18 cellular contexts compared by ENCODE assay signal in genomic region chr6:168417158-168417557, GRCh38. TPM values are rescaled to one million over a fixed set of nuclear protein-coding genes. Genes with fewer than 3 reads are reported as not detected.
DNase-seq lines count a peak whose midpoint lies in the region; ATAC-seq and TF ChIP-seq lines count a peak whose summit lies in the region.
"Had no signal": no experiment of that assay in that cellular context is flagged by ENCODE, and none has a peak within 500 bp of the region (broad histone marks: within the 10 kb centered on the region; RNA-seq: fewer than 3 reads in every experiment).

No MANE protein-coding gene starts in this region.

- TF ChIP-seq CTCF in nephron (IDR thresholded peaks at IDR 0.05; ENCODE audit: unreplicated experiment in 3 of 3): no peak

- DNase-seq in DMS79 (lab: John Stamatoyannopoulos, UW) (peak; percentile 37), NCI-H2029 (lab: John Stamatoyannopoulos, UW) (peak; percentile 90), ecto neural progenitor cell (ENCODE audit: low spot score) (peak; percentile 46), A172 (ENCODE audit: low spot score) (no peak)
- DNase-seq in activated T-cell treated with anti-CD3 and anti-CD28 coated beads, Interleukin-2, amount 50 U/mL, for 1 hour: no peak
- DNase-seq: activated CD4-positive, CD25-positive, alpha-beta regulatory T cell; activated CD8-positive, alpha-beta memory T cell treated with anti-CD3 and anti-CD28 coated beads, Interleukin-2, amount 50 U/mL, for 4 hours; AML-193; effector memory CD8-positive, alpha-beta T cell; Kasumi-1; NCI-H446; PC-9 had no signal

- ATAC-seq in HG03039 (IDR thresholded peaks at IDR 0.05; ENCODE audit: unreplicated experiment): no peak
- ATAC-seq in HG03095 (IDR thresholded peaks at IDR 0.05; ENCODE audit: unreplicated experiment): no peak
- ATAC-seq: effector memory CD8-positive, alpha-beta T cell; HCT116 had no signal

- no peaks in the 10 kb centered on the region for H3K27me3 Mint-ChIP-seq in nephron (ENCODE audit: low read depth)
- H3K27me3 Mint-ChIP-seq: activated naive CD4-positive, alpha-beta T cell treated with anti-CD3 and anti-CD28 coated beads, Interleukin-2, amount 50 U/mL, for 24 hours had no signal

- peaks cover 69% of the 10 kb centered on the region for H3K4me1 Mint-ChIP-seq in nephron
- H3K4me1 Mint-ChIP-seq: activated naive CD4-positive, alpha-beta T cell treated with anti-CD3 and anti-CD28 coated beads, Interleukin-2, amount 50 U/mL, for 24 hours had no signal

- no peaks in the 10 kb centered on the region for H3K9me3 Mint-ChIP-seq in nephron
- H3K9me3 Mint-ChIP-seq: activated naive CD4-positive, alpha-beta T cell treated with anti-CD3 and anti-CD28 coated beads, Interleukin-2, amount 50 U/mL, for 24 hours; effector memory CD8-positive, alpha-beta T cell; mesothelial cell of epicardium had no signal

- no peaks in the 10 kb centered on the region for H3K36me3 Mint-ChIP-seq in nephron (ENCODE audit: low read depth)
- H3K36me3 Mint-ChIP-seq: activated naive CD4-positive, alpha-beta T cell treated with anti-CD3 and anti-CD28 coated beads, Interleukin-2, amount 50 U/mL, for 24 hours; mesothelial cell of epicardium had no signal

- peak overlapping the region in 2 of 3 experiments; percentile 70 to 82 for H3K27ac Mint-ChIP-seq in nephron
- H3K27ac Mint-ChIP-seq: activated naive CD4-positive, alpha-beta T cell treated with anti-CD3 and anti-CD28 coated beads, Interleukin-2, amount 50 U/mL, for 24 hours; effector memory CD8-positive, alpha-beta T cell; mesothelial cell of epicardium had no signal

- no peak overlapping the region for H3K4me3 Mint-ChIP-seq in nephron
- H3K4me3 Mint-ChIP-seq: activated naive CD4-positive, alpha-beta T cell treated with anti-CD3 and anti-CD28 coated beads, Interleukin-2, amount 50 U/mL, for 24 hours; effector memory CD8-positive, alpha-beta T cell; mesothelial cell of epicardium had no signal

RNA-seq across cellular contexts. Expression of gene SMOC2, which starts 23.8 kb away (rescaled TPM):
- total RNA-seq in A172 (2014; rRNA removed; shearing (Covaris generic)): not detected in 2 replicates
- total RNA-seq: PC-9 had no signal

Comparison
In these comparisons a context has a peak if more than half of its experiments do, and no peak if none do; other contexts are left out.
1. DNase-seq: peak in DMS79 (single experiment), NCI-H2029 (single experiment) and ecto neural progenitor cell (single experiment); none in activated T-cell treated with anti-CD3 and anti-CD28 coated beads, Interleukin-2, amount 50 U/mL, for 1 hour (single experiment) and A172 (single experiment).